39 cellular contexts compared by ENCODE assay signal in genomic region chr1:13564073-13564472, GRCh38. TPM values are rescaled to one million over a fixed set of nuclear protein-coding genes. Genes with fewer than 3 reads are reported as not detected.
"Had no signal": no experiment of that assay in that cellular context is flagged by ENCODE, and none has a peak within 500 bp of the region (broad histone marks: within the 10 kb centered on the region; RNA-seq: fewer than 3 reads in every experiment).

No MANE protein-coding gene starts in this region.

- H3K36me3 ChIP-seq: ascending aorta, cardiac muscle cell had no signal

- H3K4me1 ChIP-seq: ascending aorta had no signal

- H3K9me3 Mint-ChIP-seq: activated B cell treated with CpG ODN at 0.5 μM for 24 hours; activated CD4-positive, alpha-beta memory T cell treated with anti-CD3 and anti-CD28 coated beads for 36 hours; activated CD4-positive, alpha-beta T cell treated with anti-CD3 and anti-CD28 coated beads, Interleukin-2, amount 10 ng/mL, durations not matched to agents 24 days and 14 days; activated CD8-positive, alpha-beta T cell treated with anti-CD3 and anti-CD28 coated beads for 36 hours; activated naive CD4-positive, alpha-beta T cell treated with anti-CD3 and anti-CD28 coated beads for 36 hours; activated naive CD4-positive, alpha-beta T cell treated with anti-CD3 and anti-CD28 coated beads, Interleukin-2, amount 50 U/mL, for 24 hours; activated naive CD8-positive, alpha-beta T cell treated with anti-CD3 and anti-CD28 coated beads, Interleukin-2, amount 10 ng/mL, durations not matched to agents 7 days and 5 days; activated naive CD8-positive, alpha-beta T cell treated with anti-CD3 and anti-CD28 coated beads, Interleukin-2, amount 50 U/mL, for 24 hours; activated T-cell treated with anti-CD3 and anti-CD28 coated beads, Interleukin-2, amount 50 U/mL, for 4 hours; activated T-cell treated with anti-CD3 and anti-CD28 coated beads, Interleukin-2, amount 50 U/mL, for 72 hours; activated T-helper 1 cell treated with anti-CD3 and anti-CD28 coated beads, Interleukin-12 subunit alpha, Interleukin-12 subunit beta, Interleukin-2, Interleukin-4 antibody, amounts not matched to agents 30 ng/mL and 10 ng/mL and 1 ng/mL, durations not matched to agents 14 hours and 24 hours and 36 hours; activated T-helper 17 cell treated with anti-CD3 and anti-CD28 coated beads, Interleukin-2, amount 50 U/mL, for 72 hours; brain; central memory CD8-positive, alpha-beta T cell; T-helper 1 cell treated with Interleukin-12 subunit alpha and Interleukin-12 subunit beta and Interleukin-4 antibody, amounts not matched to agents 30 μg/mL and 1 μg/mL, for 36 hours; T-helper 2 cell treated with Interferon-gamma antibody and Interleukin-4, amounts not matched to agents 5 μg/mL and 100 μg/mL, for 36 hours had no signal

- DNase-seq: activated B cell treated with CpG ODN at 0.5 μM for 24 hours; activated CD4-positive, alpha-beta memory T cell treated with anti-CD3 and anti-CD28 coated beads for 36 hours; activated CD4-positive, alpha-beta T cell treated with anti-CD3 and anti-CD28 coated beads for 4 hours; activated CD4-positive, alpha-beta T cell treated with anti-CD3 and anti-CD28 coated beads, Interleukin-2, amount 10 ng/mL, durations not matched to agents 24 days and 14 days; activated CD4-positive, alpha-beta T cell treated with anti-CD3 and anti-CD28 coated beads, Interleukin-2, amount 50 U/mL, for 1 hour; activated CD4-positive, alpha-beta T cell treated with anti-CD3 and anti-CD28 coated beads, Interleukin-2, amount 50 U/mL, for 4 hours; activated CD4-positive, CD25-positive, alpha-beta regulatory T cell treated with anti-CD3 and anti-CD28 coated beads, Interleukin-2, amount 50 U/mL, for 72 hours; activated CD8-positive, alpha-beta memory T cell treated with anti-CD3 and anti-CD28 coated beads, Interleukin-2, amount 50 U/mL, for 4 hours; activated CD8-positive, alpha-beta T cell treated with anti-CD3 and anti-CD28 coated beads for 36 hours; activated effector memory CD4-positive, alpha-beta T cell treated with anti-CD3 and anti-CD28 coated beads, Interleukin-2, amount 50 U/mL, for 16 hours; activated gamma-delta T cell treated with Interleukin-2 at 50 U/mL for 16 hours; activated naive CD4-positive, alpha-beta T cell; activated naive CD4-positive, alpha-beta T cell treated with anti-CD3 and anti-CD28 coated beads for 36 hours; activated naive CD8-positive, alpha-beta T cell treated with anti-CD3 and anti-CD28 coated beads, Interleukin-2, amount 10 ng/mL, durations not matched to agents 7 days and 5 days; activated naive CD8-positive, alpha-beta T cell treated with anti-CD3 and anti-CD28 coated beads, Interleukin-2, amount 50 U/mL, for 24 hours; activated T-cell treated with anti-CD3 and anti-CD28 coated beads for 4 hours; activated T-cell treated with anti-CD3 and anti-CD28 coated beads, Interleukin-2, amount 50 U/mL, for 1 hour; activated T-cell treated with anti-CD3 and anti-CD28 coated beads, Interleukin-2, amount 50 U/mL, for 4 hours; activated T-cell treated with anti-CD3 and anti-CD28 coated beads, Interleukin-2, amount 50 U/mL, for 72 hours; amygdala; anterior cingulate cortex; caudate nucleus; cerebellar nuclear complex; T-helper 1 cell; T-helper 2 cell; T-helper 9 cell had no signal

- H3K4me3 ChIP-seq: ascending aorta, cardiac muscle cell had no signal

- H3K9me3 ChIP-seq: ascending aorta had no signal

- H3K27ac ChIP-seq: ascending aorta, cardiac muscle cell, VCaP had no signal

- H3K36me3 Mint-ChIP-seq: activated CD4-positive, alpha-beta memory T cell treated with anti-CD3 and anti-CD28 coated beads for 36 hours; activated naive CD4-positive, alpha-beta T cell treated with anti-CD3 and anti-CD28 coated beads, Interleukin-2, amount 50 U/mL, for 24 hours; activated naive CD8-positive, alpha-beta T cell; activated naive CD8-positive, alpha-beta T cell treated with anti-CD3 and anti-CD28 coated beads, Interleukin-2, amount 10 ng/mL, durations not matched to agents 7 days and 5 days; brain had no signal

- H3K27me3 Mint-ChIP-seq: activated CD4-positive, alpha-beta memory T cell treated with anti-CD3 and anti-CD28 coated beads for 36 hours; activated CD4-positive, alpha-beta T cell treated with anti-CD3 and anti-CD28 coated beads, Interleukin-2, amount 10 ng/mL, durations not matched to agents 24 days and 14 days; activated CD8-positive, alpha-beta T cell treated with anti-CD3 and anti-CD28 coated beads for 36 hours; activated naive CD8-positive, alpha-beta T cell; activated naive CD8-positive, alpha-beta T cell treated with anti-CD3 and anti-CD28 coated beads, Interleukin-2, amount 10 ng/mL, durations not matched to agents 7 days and 5 days; central memory CD8-positive, alpha-beta T cell had no signal

- H3K27me3 ChIP-seq: ascending aorta, cardiac muscle cell had no signal

- H3K27ac Mint-ChIP-seq: activated B cell treated with CpG ODN at 0.5 μM for 24 hours; activated CD4-positive, alpha-beta memory T cell treated with anti-CD3 and anti-CD28 coated beads for 36 hours; activated CD4-positive, alpha-beta T cell treated with anti-CD3 and anti-CD28 coated beads, Interleukin-2, amount 10 ng/mL, durations not matched to agents 24 days and 14 days; activated CD8-positive, alpha-beta T cell treated with anti-CD3 and anti-CD28 coated beads for 36 hours; activated naive CD4-positive, alpha-beta T cell treated with anti-CD3 and anti-CD28 coated beads for 36 hours; activated naive CD4-positive, alpha-beta T cell treated with anti-CD3 and anti-CD28 coated beads, Interleukin-2, amount 50 U/mL, for 24 hours; activated naive CD8-positive, alpha-beta T cell; activated naive CD8-positive, alpha-beta T cell treated with anti-CD3 and anti-CD28 coated beads, Interleukin-2, amount 10 ng/mL, durations not matched to agents 7 days and 5 days; activated naive CD8-positive, alpha-beta T cell treated with anti-CD3 and anti-CD28 coated beads, Interleukin-2, amount 50 U/mL, for 24 hours; activated T-cell treated with anti-CD3 and anti-CD28 coated beads, Interleukin-2, amount 50 U/mL, for 72 hours; activated T-helper 1 cell treated with anti-CD3 and anti-CD28 coated beads, Interleukin-12 subunit alpha, Interleukin-12 subunit beta, Interleukin-2, Interleukin-4 antibody, amounts not matched to agents 30 ng/mL and 10 ng/mL and 1 ng/mL, durations not matched to agents 14 hours and 24 hours and 36 hours; activated T-helper 17 cell treated with anti-CD3 and anti-CD28 coated beads, Interleukin-2, amount 50 U/mL, for 72 hours; brain; T-helper 1 cell treated with Interleukin-12 subunit alpha and Interleukin-12 subunit beta and Interleukin-4 antibody, amounts not matched to agents 30 μg/mL and 1 μg/mL, for 36 hours; T-helper 2 cell treated with Interferon-gamma antibody and Interleukin-4, amounts not matched to agents 5 μg/mL and 100 μg/mL, for 36 hours had no signal

- ATAC-seq: activated CD8-positive, alpha-beta T cell treated with anti-CD3 and anti-CD28 coated beads for 36 hours; activated naive CD8-positive, alpha-beta T cell treated with anti-CD3 and anti-CD28 coated beads, Interleukin-2, amount 50 U/mL, for 24 hours; activated T-cell treated with anti-CD3 and anti-CD28 coated beads, Interleukin-2, amount 50 U/mL, for 4 hours; activated T-cell treated with anti-CD3 and anti-CD28 coated beads, Interleukin-2, amount 50 U/mL, for 72 hours; activated T-helper 17 cell treated with anti-CD3 and anti-CD28 coated beads, Interleukin-2, amount 50 U/mL, for 72 hours had no signal

- H3K4me1 Mint-ChIP-seq: activated B cell treated with CpG ODN at 0.5 μM for 24 hours; activated CD4-positive, alpha-beta T cell treated with anti-CD3 and anti-CD28 coated beads, Interleukin-2, amount 10 ng/mL, durations not matched to agents 24 days and 14 days; activated naive CD4-positive, alpha-beta T cell treated with anti-CD3 and anti-CD28 coated beads, Interleukin-2, amount 50 U/mL, for 24 hours; activated naive CD8-positive, alpha-beta T cell treated with anti-CD3 and anti-CD28 coated beads, Interleukin-2, amount 10 ng/mL, durations not matched to agents 7 days and 5 days; activated naive CD8-positive, alpha-beta T cell treated with anti-CD3 and anti-CD28 coated beads, Interleukin-2, amount 50 U/mL, for 24 hours; activated T-helper 17 cell treated with anti-CD3 and anti-CD28 coated beads, Interleukin-2, amount 50 U/mL, for 72 hours; brain; central memory CD8-positive, alpha-beta T cell had no signal

- H3K4me3 Mint-ChIP-seq: activated B cell treated with CpG ODN at 0.5 μM for 24 hours; activated CD4-positive, alpha-beta memory T cell treated with anti-CD3 and anti-CD28 coated beads for 36 hours; activated CD4-positive, alpha-beta T cell treated with anti-CD3 and anti-CD28 coated beads, Interleukin-2, amount 10 ng/mL, durations not matched to agents 24 days and 14 days; activated CD8-positive, alpha-beta T cell treated with anti-CD3 and anti-CD28 coated beads for 36 hours; activated naive CD4-positive, alpha-beta T cell treated with anti-CD3 and anti-CD28 coated beads for 36 hours; activated naive CD4-positive, alpha-beta T cell treated with anti-CD3 and anti-CD28 coated beads, Interleukin-2, amount 50 U/mL, for 24 hours; activated naive CD8-positive, alpha-beta T cell; activated naive CD8-positive, alpha-beta T cell treated with anti-CD3 and anti-CD28 coated beads, Interleukin-2, amount 10 ng/mL, durations not matched to agents 7 days and 5 days; activated naive CD8-positive, alpha-beta T cell treated with anti-CD3 and anti-CD28 coated beads, Interleukin-2, amount 50 U/mL, for 24 hours; activated T-cell treated with anti-CD3 and anti-CD28 coated beads, Interleukin-2, amount 50 U/mL, for 4 hours; activated T-cell treated with anti-CD3 and anti-CD28 coated beads, Interleukin-2, amount 50 U/mL, for 72 hours; activated T-helper 1 cell treated with anti-CD3 and anti-CD28 coated beads, Interleukin-12 subunit alpha, Interleukin-12 subunit beta, Interleukin-2, Interleukin-4 antibody, amounts not matched to agents 30 ng/mL and 10 ng/mL and 1 ng/mL, durations not matched to agents 14 hours and 24 hours and 36 hours; activated T-helper 17 cell treated with anti-CD3 and anti-CD28 coated beads, Interleukin-2, amount 50 U/mL, for 72 hours; brain; central memory CD8-positive, alpha-beta T cell; T-helper 1 cell treated with Interleukin-12 subunit alpha and Interleukin-12 subunit beta and Interleukin-4 antibody, amounts not matched to agents 30 μg/mL and 1 μg/mL, for 36 hours; T-helper 2 cell treated with Interferon-gamma antibody and Interleukin-4, amounts not matched to agents 5 μg/mL and 100 μg/mL, for 36 hours had no signal

RNA-seq across cellular contexts. Expression of gene PDPN, which starts 19.6 kb away (rescaled TPM):
- total RNA-seq: activated B cell treated with CpG ODN at 0.5 μM for 24 hours; activated CD4-positive, alpha-beta memory T cell treated with anti-CD3 and anti-CD28 coated beads for 36 hours; activated CD4-positive, alpha-beta T cell treated with anti-CD3 and anti-CD28 coated beads, Interleukin-2, amount 10 ng/mL, durations not matched to agents 24 days and 14 days; activated CD8-positive, alpha-beta memory T cell treated with anti-CD3 and anti-CD28 coated beads for 36 hours; activated CD8-positive, alpha-beta T cell treated with anti-CD3 and anti-CD28 coated beads for 36 hours; activated naive CD4-positive, alpha-beta T cell treated with anti-CD3 and anti-CD28 coated beads for 36 hours; activated naive CD8-positive, alpha-beta T cell treated with anti-CD3 and anti-CD28 coated beads, Interleukin-2, amount 10 ng/mL, durations not matched to agents 7 days and 5 days; activated T-cell treated with anti-CD3 and anti-CD28 coated beads, Interleukin-2, amount 50 U/mL, for 72 hours; activated T-helper 1 cell treated with anti-CD3 and anti-CD28 coated beads, Interleukin-12 subunit alpha, Interleukin-12 subunit beta, Interleukin-2, Interleukin-4 antibody, amounts not matched to agents 30 ng/mL and 10 ng/mL and 1 ng/mL, durations not matched to agents 14 hours and 24 hours and 36 hours; activated T-helper 17 cell treated with anti-CD3 and anti-CD28 coated beads, Interleukin-2, amount 50 U/mL, for 72 hours had no signal

RNA-seq across cellular contexts. Expression of gene LRRC38, which starts 50.3 kb away (rescaled TPM):
- total RNA-seq: activated B cell treated with CpG ODN at 0.5 μM for 24 hours; activated CD4-positive, alpha-beta memory T cell treated with anti-CD3 and anti-CD28 coated beads for 36 hours; activated CD4-positive, alpha-beta T cell treated with anti-CD3 and anti-CD28 coated beads, Interleukin-2, amount 10 ng/mL, durations not matched to agents 24 days and 14 days; activated CD8-positive, alpha-beta memory T cell treated with anti-CD3 and anti-CD28 coated beads for 36 hours; activated CD8-positive, alpha-beta T cell treated with anti-CD3 and anti-CD28 coated beads for 36 hours; activated naive CD4-positive, alpha-beta T cell treated with anti-CD3 and anti-CD28 coated beads for 36 hours; activated naive CD8-positive, alpha-beta T cell treated with anti-CD3 and anti-CD28 coated beads, Interleukin-2, amount 10 ng/mL, durations not matched to agents 7 days and 5 days; activated T-cell treated with anti-CD3 and anti-CD28 coated beads, Interleukin-2, amount 50 U/mL, for 4 hours; activated T-cell treated with anti-CD3 and anti-CD28 coated beads, Interleukin-2, amount 50 U/mL, for 72 hours; activated T-helper 1 cell treated with anti-CD3 and anti-CD28 coated beads, Interleukin-12 subunit alpha, Interleukin-12 subunit beta, Interleukin-2, Interleukin-4 antibody, amounts not matched to agents 30 ng/mL and 10 ng/mL and 1 ng/mL, durations not matched to agents 14 hours and 24 hours and 36 hours; activated T-helper 17 cell treated with anti-CD3 and anti-CD28 coated beads, Interleukin-2, amount 50 U/mL, for 72 hours; ascending aorta; bronchial epithelial cell; cardiac muscle cell had no signal
- polyA plus RNA-seq: cardiac muscle cell had no signal
